Comparison of ENCODE assay signal across 8 cellular contexts in the genomic region with DNA sequence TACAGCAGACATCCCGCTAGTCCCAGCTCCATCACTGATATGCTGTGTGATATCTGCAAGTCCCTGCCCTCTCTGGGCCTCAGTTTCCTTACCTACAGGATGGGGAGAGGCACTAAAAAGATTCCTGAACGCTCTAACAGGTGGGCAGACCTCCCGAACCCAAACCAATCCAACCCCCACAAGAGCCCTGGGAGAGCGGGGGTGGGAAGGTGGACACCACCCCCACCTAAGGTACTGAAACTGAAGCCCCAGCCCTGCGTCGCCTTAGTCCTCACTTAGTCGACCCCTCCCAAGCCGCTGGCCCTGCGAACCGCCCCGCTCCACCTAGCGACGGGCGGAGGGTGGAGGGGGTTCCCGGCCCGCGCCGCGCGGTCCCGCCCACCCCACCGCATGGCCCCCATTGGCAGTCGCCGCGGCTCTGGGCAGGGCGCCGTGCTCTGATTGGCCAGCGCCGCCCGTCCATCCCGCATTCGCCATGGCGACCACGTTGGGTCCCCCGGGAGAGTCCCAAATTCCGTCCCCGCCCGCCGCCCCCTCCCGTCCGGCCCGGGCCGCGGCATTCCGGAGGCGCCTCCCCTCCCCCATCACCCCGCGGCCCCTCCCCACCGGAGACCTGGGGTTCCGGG. TPM values are rescaled to one million over a fixed set of nuclear protein-coding genes. Genes with fewer than 3 reads are reported as not detected.
DNase-seq lines count a peak whose midpoint lies in the region; ATAC-seq and TF ChIP-seq lines count a peak whose summit lies in the region.

No MANE protein-coding gene starts in this region.

- H2AFZ ChIP-seq in fibroblast of lung (ENCODE audit: low read length), result peak overlapping the region; percentile 93

- no peaks in the 10 kb centered on the region for H3K79me2 ChIP-seq in fibroblast of lung (ENCODE audit: control insufficient read depth, insufficient read depth, low read length)

- intact Hi-C loops in Caco-2 (cut with micrococcal nuclease; ENCODE audit: unreplicated experiment), result no loop called here
- intact Hi-C loops in Panc1 (cut with micrococcal nuclease; ENCODE audit: unreplicated experiment), result no loop called here

- TF ChIP-seq CTCF in Caco-2 (IDR thresholded peaks at IDR 0.05; ENCODE audit: insufficient read depth in 1 of 2, low read depth in 1 of 2, low read length in 1 of 2, severe bottlenecking in 1 of 2, unreplicated experiment in 1 of 2) (peak; percentile 21 to 28), Panc1 (IDR thresholded peaks at IDR 0.05) (no peak), fibroblast of lung (conservative IDR thresholded peaks at IDR 0.05 in 1 of 2, IDR thresholded peaks at IDR 0.05 in 1 of 2; ENCODE audit: low read depth in 1 of 2, low read length in 2 of 2) (no peak)

- peaks cover 5% of the 10 kb centered on the region; the same call in 1 of the 2 replicates for H3K4me1 ChIP-seq in Caco-2
- H3K4me1 ChIP-seq in Panc1 (ENCODE audit: control insufficient read depth, insufficient read depth, low read length), result peaks cover 12% of the 10 kb centered on the region
- peaks cover 13% of the 10 kb centered on the region for H3K4me1 ChIP-seq in fibroblast of lung (ENCODE audit: control insufficient read depth, extremely low read depth, insufficient read depth, low read length)

- ATAC-seq in GM21367 (IDR thresholded peaks at IDR 0.05; ENCODE audit: unreplicated experiment), result peak; percentile 56
- peak; percentile 99 for ATAC-seq in Panc1
- peak; percentile 82 to 85 for ATAC-seq in naive thymus-derived CD8-positive, alpha-beta T cell
- peak; percentile 71 for ATAC-seq in stimulated activated effector memory CD8-positive, alpha-beta T cell treated with anti-CD3 and anti-CD28 coated beads, Interleukin-12 subunit alpha, Interleukin-12 subunit beta, amount 100 ng/mL, for 72 hours

- no peaks in the 10 kb centered on the region for H3K27me3 Mint-ChIP-seq in Caco-2 (ENCODE audit: insufficient read depth, unreplicated experiment)
- no peaks in the 10 kb centered on the region for H3K27me3 Mint-ChIP-seq in naive thymus-derived CD8-positive, alpha-beta T cell

- peak overlapping the region; percentile 74 for H3K4me3 Mint-ChIP-seq in Caco-2 (ENCODE audit: unreplicated experiment)
- H3K4me3 Mint-ChIP-seq in naive thymus-derived CD8-positive, alpha-beta T cell, result peak overlapping the region; percentile 73 to 90 (median 82)
- H3K4me3 Mint-ChIP-seq in stimulated activated effector memory CD8-positive, alpha-beta T cell treated with anti-CD3 and anti-CD28 coated beads, Interleukin-12 subunit alpha, Interleukin-12 subunit beta, amount 100 ng/mL, for 72 hours, result peak overlapping the region; percentile 77

- peak overlapping the region; percentile 72 for H3K27ac Mint-ChIP-seq in Caco-2 (ENCODE audit: unreplicated experiment)
- peak overlapping the region; percentile 90 to 99 (median 94) for H3K27ac Mint-ChIP-seq in naive thymus-derived CD8-positive, alpha-beta T cell
- peak overlapping the region; percentile 100 for H3K27ac Mint-ChIP-seq in stimulated activated effector memory CD8-positive, alpha-beta T cell treated with anti-CD3 and anti-CD28 coated beads, Interleukin-12 subunit alpha, Interleukin-12 subunit beta, amount 100 ng/mL, for 72 hours

- POLR2A ChIA-PET in Caco-2 (lab: Charles Lee), result interaction anchor here (0.7 kb wide), 1 partner anchor 65 kb away, joined by 3 read pairs; no protein-coding TSS in a partner anchor
- POLR2A ChIA-PET in Panc1 (lab: Charles Lee), result no interaction called here
- POLR2A ChIA-PET in naive thymus-derived CD8-positive, alpha-beta T cell (lab: Charles Lee), result interaction anchor here (0.6 to 3.3 kb wide), 8 partner anchors 13 to 236 kb away, joined by 3 to 42 read pairs (median 4); partner anchors contain the start of genes CIAPIN1, COQ9, DOK4 and KATNB1

- peak overlapping the region; percentile 79 for H3K4me2 ChIP-seq in fibroblast of lung (ENCODE audit: extremely low read depth, insufficient read depth, low read length)

- no peaks in the 10 kb centered on the region for H4K20me1 ChIP-seq in fibroblast of lung (ENCODE audit: control insufficient read depth, extremely low read depth, insufficient read depth, low read length)

- DNase-seq in Caco-2, result peak; percentile 97 to 99
- peak; percentile 84 for DNase-seq in HT1080 (ENCODE audit: low read depth)
- DNase-seq in Panc1 (ENCODE audit: low read depth, low spot score), result peak; percentile 18
- DNase-seq in activated T-helper 1 cell treated with Interleukin-2 at 50 U/mL for 16 hours (ENCODE audit: low read depth), result peak; percentile 91
- DNase-seq in fibroblast of lung (ENCODE audit: low read depth in 2 of 2), result peak; percentile 88 to 90
- peak; percentile 85 to 95 (median 90) for DNase-seq in naive thymus-derived CD8-positive, alpha-beta T cell
- DNase-seq in stimulated activated effector memory CD8-positive, alpha-beta T cell treated with anti-CD3 and anti-CD28 coated beads, Interleukin-12 subunit alpha, Interleukin-12 subunit beta, amount 100 ng/mL, for 72 hours (ENCODE audit: low spot score in 2 of 2), result peak; percentile 86 to 95

- peak overlapping the region; percentile 56 for H3K4me3 ChIP-seq in Caco-2 (ENCODE audit: low read depth, low read length)
- peak overlapping the region; percentile 64 to 65 for H3K4me3 ChIP-seq in Panc1 (ENCODE audit: low read depth in 2 of 2, low read length in 2 of 2)
- H3K4me3 ChIP-seq in fibroblast of lung (replicated peaks in 1 of 4; ENCODE audit: control extremely low read depth in 1 of 4, insufficient read depth in 1 of 4, low read depth in 3 of 4, low read length in 4 of 4), result peak overlapping the region; percentile 83 to 91 (median 88)

- peaks cover 19% of the 10 kb centered on the region for H3K36me3 Mint-ChIP-seq in Caco-2 (ENCODE audit: insufficient read depth, unreplicated experiment)
- H3K36me3 Mint-ChIP-seq in naive thymus-derived CD8-positive, alpha-beta T cell, result no peaks in the 10 kb centered on the region
- H3K36me3 Mint-ChIP-seq in stimulated activated effector memory CD8-positive, alpha-beta T cell treated with anti-CD3 and anti-CD28 coated beads, Interleukin-12 subunit alpha, Interleukin-12 subunit beta, amount 100 ng/mL, for 72 hours, result peaks cover 56% of the 10 kb centered on the region

- H3K36me3 ChIP-seq in Caco-2 (ENCODE audit: control insufficient read depth, insufficient read depth, low read length) (no peaks in the 10 kb centered on the region; the same call in none of the 2 replicates), Panc1 (ENCODE audit: control insufficient read depth, insufficient read depth, low read length) (no peaks in the 10 kb centered on the region), fibroblast of lung (ENCODE audit: control insufficient read depth, insufficient read depth, low read length) (no peaks in the 10 kb centered on the region)

- H3K27ac ChIP-seq in Panc1 (ENCODE audit: low read length) (peak overlapping the region; percentile 80), fibroblast of lung (ENCODE audit: insufficient read depth, low read length) (peak overlapping the region; percentile 50)

- H3K9ac ChIP-seq in fibroblast of lung (ENCODE audit: insufficient read depth, low read length), result peak overlapping the region; percentile 65

- H3K9me3 ChIP-seq in Caco-2, result no peaks in the 10 kb centered on the region
- H3K9me3 ChIP-seq in Panc1 (ENCODE audit: control insufficient read depth, insufficient read depth, low read depth, low read length), result no peaks in the 10 kb centered on the region
- no peaks in the 10 kb centered on the region for H3K9me3 ChIP-seq in fibroblast of lung (ENCODE audit: control insufficient read depth, insufficient read depth, low read depth, low read length)

- peaks cover 16% of the 10 kb centered on the region for H3K4me1 Mint-ChIP-seq in Caco-2 (ENCODE audit: low read depth, unreplicated experiment)
- H3K4me1 Mint-ChIP-seq in naive thymus-derived CD8-positive, alpha-beta T cell, result peaks cover 49 to 86% (median 77%) of the 10 kb centered on the region in 4 donors
- peaks cover 86% of the 10 kb centered on the region for H3K4me1 Mint-ChIP-seq in stimulated activated effector memory CD8-positive, alpha-beta T cell treated with anti-CD3 and anti-CD28 coated beads, Interleukin-12 subunit alpha, Interleukin-12 subunit beta, amount 100 ng/mL, for 72 hours

- BruUV-seq in Caco-2 (replicated peaks; lab: Mats Ljungman, UMichigan) (no TSS peak), Panc1 (replicated peaks; lab: Mats Ljungman, UMichigan) (no TSS peak)

- CTCF ChIA-PET in Caco-2 (lab: Charles Lee) (interaction anchor here (0.6 to 0.8 kb wide), 2 partner anchors 36 to 119 kb away, joined by 3 to 5 read pairs; no protein-coding TSS in a partner anchor), Panc1 (lab: Charles Lee) (no interaction called here)

- H3K9me3 Mint-ChIP-seq in Caco-2 (ENCODE audit: unreplicated experiment), result no peaks in the 10 kb centered on the region
- no peaks in the 10 kb centered on the region for H3K9me3 Mint-ChIP-seq in naive thymus-derived CD8-positive, alpha-beta T cell
- H3K9me3 Mint-ChIP-seq in stimulated activated effector memory CD8-positive, alpha-beta T cell treated with anti-CD3 and anti-CD28 coated beads, Interleukin-12 subunit alpha, Interleukin-12 subunit beta, amount 100 ng/mL, for 72 hours, result no peaks in the 10 kb centered on the region

- in situ Hi-C loops in Panc1 (cut with HindIII; ENCODE audit: low pct_unique_long_range_greater_than_20kb, low sequenced_read_pairs), result no loop called here

- H3K27me3 ChIP-seq in Caco-2 (replicated peaks; ENCODE audit: control insufficient read depth, insufficient read depth, low read length), result no peaks in the 10 kb centered on the region
- no peaks in the 10 kb centered on the region for H3K27me3 ChIP-seq in Panc1 (ENCODE audit: control insufficient read depth, insufficient read depth, low read length)
- H3K27me3 ChIP-seq in fibroblast of lung (ENCODE audit: control insufficient read depth, insufficient read depth, low read length), result no peaks in the 10 kb centered on the region

RNA-seq across cellular contexts. Expression of gene CCDC102A, which starts 0.6 kb away (rescaled TPM):
- total RNA-seq in Caco-2 (2022), result 9.1 and 11.8 TPM in 2 replicates
- total RNA-seq in HT1080 (2014; rRNA removed; shearing (Covaris generic)), result 10.4 and 13.7 TPM in 2 replicates
- polyA plus RNA-seq in HT1080 (2015; cell fraction: cytosol; rRNA removed), result 7.6 and 9.5 TPM in 2 replicates
- 5.0 and 7.8 TPM in 2 replicates for polyA plus RNA-seq in HT1080 (2015; cell fraction: nucleus; rRNA removed)
- 12.9 TPM for total RNA-seq in Panc1 (2021; ENCODE audit: unreplicated experiment)
- polyA plus RNA-seq in Panc1 (2012; ENCODE audit: insufficient read length), result 22.7 TPM
- total RNA-seq in fibroblast of lung, result 13.6 and 16.7 TPM in 2 replicates
- polyA plus RNA-seq in fibroblast of lung, result 4.4 and 7.1 TPM in 2 replicates
- 4.0 and 6.2 TPM in 2 replicates for polyA plus RNA-seq in fibroblast of lung (2012)
- 4.4 and 12.8 TPM in 2 replicates for polyA minus RNA-seq in fibroblast of lung (ENCODE audit: low replicate concordance)
- 1 to 10 TPM; 7.0 to 9.7 TPM for total RNA-seq in naive thymus-derived CD8-positive, alpha-beta T cell
- 10 to 100 TPM in 1 of 3 donors, 1 to 10 TPM in 2; 7.8 to 17.0 (median 9.2) TPM for polyA plus RNA-seq in naive thymus-derived CD8-positive, alpha-beta T cell

RNA-seq across cellular contexts. Expression of gene ADGRG5, which starts 6.7 kb away (rescaled TPM):
- 4.6 and 5.2 TPM in 2 replicates for total RNA-seq in Caco-2 (2022)
- not detected in 2 replicates for total RNA-seq in HT1080 (2014; rRNA removed; shearing (Covaris generic))
- 0.03 and 0.06 TPM in 2 replicates for polyA plus RNA-seq in HT1080 (2015; cell fraction: cytosol; rRNA removed)
- polyA plus RNA-seq in HT1080 (2015; cell fraction: nucleus; rRNA removed), result 0.09 TPM in 1 of 2 replicates, not detected in the other
- not detected for total RNA-seq in Panc1 (2021; ENCODE audit: unreplicated experiment)
- polyA plus RNA-seq in Panc1 (2012; ENCODE audit: insufficient read length), result not detected
- total RNA-seq in fibroblast of lung, result not detected in 2 replicates
- polyA plus RNA-seq in fibroblast of lung, result not detected in 2 replicates
- not detected in 2 replicates for polyA plus RNA-seq in fibroblast of lung (2012)
- polyA minus RNA-seq in fibroblast of lung (ENCODE audit: low replicate concordance), result not detected in 2 replicates
- total RNA-seq in naive thymus-derived CD8-positive, alpha-beta T cell, result 1 to 10 TPM in 1 of 2 experiments, under 1 TPM in 1; 0.60 to 1.1 TPM
- 10 to 100 TPM in 1 of 3 donors, 1 to 10 TPM in 2; 2.5 to 12.8 (median 4.4) TPM for polyA plus RNA-seq in naive thymus-derived CD8-positive, alpha-beta T cell

RNA-seq across cellular contexts. Expression of gene DOK4, which starts 49.5 kb away (rescaled TPM):
- 111 and 122 TPM in 2 replicates for total RNA-seq in Caco-2 (2022)
- 5.0 and 7.3 TPM in 2 replicates for total RNA-seq in HT1080 (2014; rRNA removed; shearing (Covaris generic))
- 2.8 and 5.2 TPM in 2 replicates for polyA plus RNA-seq in HT1080 (2015; cell fraction: cytosol; rRNA removed)
- polyA plus RNA-seq in HT1080 (2015; cell fraction: nucleus; rRNA removed), result 4.7 and 5.1 TPM in 2 replicates
- total RNA-seq in Panc1 (2021; ENCODE audit: unreplicated experiment), result 6.8 TPM
- polyA plus RNA-seq in Panc1 (2012; ENCODE audit: insufficient read length), result 11.1 TPM
- 12.3 and 12.6 TPM in 2 replicates for total RNA-seq in fibroblast of lung
- polyA plus RNA-seq in fibroblast of lung, result 11.6 and 15.0 TPM in 2 replicates
- polyA plus RNA-seq in fibroblast of lung (2012), result 16.6 and 18.1 TPM in 2 replicates
- 23.2 and 30.7 TPM in 2 replicates for polyA minus RNA-seq in fibroblast of lung (ENCODE audit: low replicate concordance)
- 1 to 10 TPM; 3.9 to 4.8 TPM for total RNA-seq in naive thymus-derived CD8-positive, alpha-beta T cell
- 1 to 10 TPM; 1.8 to 4.7 (median 3.1) TPM for polyA plus RNA-seq in naive thymus-derived CD8-positive, alpha-beta T cell

Comparison
In these comparisons a context has a peak if more than half of its experiments do, and no peak if none do; other contexts are left out.
1. Peak in every context shown above with its lines: DNase-seq, ATAC-seq, H3K4me3 ChIP-seq and H3K27ac ChIP-seq.
2. DNase-seq: peak in every context shown above with its lines; median percentile 98 in Caco-2; 91 in activated T-helper 1 cell treated with Interleukin-2 at 50 U/mL for 16 hours; 90 in stimulated activated effector memory CD8-positive, alpha-beta T cell treated with anti-CD3 and anti-CD28 coated beads, Interleukin-12 subunit alpha, Interleukin-12 subunit beta, amount 100 ng/mL, for 72 hours; 90 in naive thymus-derived CD8-positive, alpha-beta T cell; 89 in fibroblast of lung; 84 in HT1080; 18 in Panc1.
3. CTCF ChIP-seq: peak in Caco-2 (2 of 2); none in Panc1 (single experiment) and fibroblast of lung (0 of 2).